ENCODE assay signal across 1 cellular context in the genomic region with DNA sequence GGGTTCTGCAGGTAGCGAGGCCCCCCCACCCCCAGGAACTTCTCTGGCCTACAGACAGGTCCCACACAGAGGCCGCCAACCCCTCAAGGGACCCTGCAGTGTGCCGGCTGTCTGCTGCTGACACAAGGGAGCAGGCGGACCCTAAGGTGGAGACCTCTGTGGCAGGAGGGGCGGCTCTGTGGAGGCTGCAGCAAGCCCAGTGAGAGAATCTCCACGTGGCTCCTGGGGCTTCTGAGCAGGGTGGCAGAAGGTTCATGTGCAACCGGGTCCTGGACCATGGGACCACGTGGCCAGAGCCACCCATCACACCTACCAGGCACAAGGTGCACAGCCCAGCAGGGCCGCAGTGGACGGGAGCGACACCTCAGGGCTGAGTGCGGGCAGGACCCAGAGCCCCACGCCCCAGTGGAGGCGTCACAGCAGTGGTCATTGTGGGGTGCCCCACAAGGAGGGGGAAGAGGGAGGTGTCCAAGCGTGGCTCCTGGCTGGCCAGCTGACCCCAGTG.
A peak's percentile ranks its signal among the peaks of the same experiment; 100 is the strongest.
TF ChIP-seq lines count a peak whose summit lies in the region.

No MANE protein-coding gene starts in this region.

TF ChIP-seq in HepG2, 621 proteins besides CTCF, POLR2A, EP300 and RAD21 (continues in another document):
- TF ChIP-seq NFE2L2 (IDR thresholded peaks at IDR 0.05; ENCODE audit: low read length) (no peak), POLR2AphosphoS5 (IDR thresholded peaks at IDR 0.05; ENCODE audit: low read depth, low read length) (0 out of 2 replicates have a peak, but pooled peaks have one; percentile 1), NFIB (CRISPR knock-in tag; IDR thresholded peaks at IDR 0.05; ENCODE audit: borderline replicate concordance) (0 out of 2 replicates have a peak, but pooled peaks have one; percentile 54), ZNF33A (CRISPR knock-in tag; IDR thresholded peaks at IDR 0.05; ENCODE audit: borderline replicate concordance) (no peak), NAIF1 (CRISPR knock-in tag; IDR thresholded peaks at IDR 0.05; ENCODE audit: borderline replicate concordance) (no peak), SRF (IDR thresholded peaks at IDR 0.05; ENCODE audit: low read depth, low read length) (no peak), CAMTA2 (CRISPR knock-in tag; IDR thresholded peaks at IDR 0.05; ENCODE audit: borderline replicate concordance) (no peak), ZNF224 (CRISPR knock-in tag; IDR thresholded peaks at IDR 0.05) (no peak), GPN1 (CRISPR knock-in tag; IDR thresholded peaks at IDR 0.05; ENCODE audit: borderline replicate concordance) (no peak), ZIK1 (CRISPR knock-in tag; IDR thresholded peaks at IDR 0.05; ENCODE audit: borderline replicate concordance, low read depth) (no peak), MTF1 (CRISPR knock-in tag; IDR thresholded peaks at IDR 0.05) (no peak), JUND (CRISPR knock-in tag; IDR thresholded peaks at IDR 0.05) (no peak), AKAP8 (CRISPR knock-in tag; IDR thresholded peaks at IDR 0.05) (no peak; the same call in 1 of the 2 replicates), RBFOX2 (IDR thresholded peaks at IDR 0.05; ENCODE audit: low read depth, low read length) (peak; percentile 90), ZNF367 (CRISPR knock-in tag; IDR thresholded peaks at IDR 0.05; ENCODE audit: borderline replicate concordance) (no peak), NCOA2 (CRISPR knock-in tag; IDR thresholded peaks at IDR 0.05) (no peak), RARG (CRISPR knock-in tag; IDR thresholded peaks at IDR 0.05; ENCODE audit: low read depth) (no peak), RBM22 (optimal IDR thresholded peaks at IDR 0.05; ENCODE audit: low read length) (no peak), IRX3 (CRISPR knock-in tag; IDR thresholded peaks at IDR 0.05; ENCODE audit: borderline replicate concordance, low read depth) (no peak), ZFP36L1 (CRISPR knock-in tag; IDR thresholded peaks at IDR 0.05) (no peak), ELF3 (CRISPR knock-in tag; IDR thresholded peaks at IDR 0.05) (no peak), ZNF121 (CRISPR knock-in tag; IDR thresholded peaks at IDR 0.05) (no peak), CREB1 (IDR thresholded peaks at IDR 0.05) (no peak), CREB1 (CRISPR knock-in tag; IDR thresholded peaks at IDR 0.05) (no peak), ZNF253 (CRISPR knock-in tag; IDR thresholded peaks at IDR 0.05; ENCODE audit: borderline replicate concordance) (no peak), HNRNPL (IDR thresholded peaks at IDR 0.05; ENCODE audit: low read depth, low read length) (0 out of 2 replicates have a peak, but pooled peaks have one; percentile 25), KLF16 (CRISPR knock-in tag; IDR thresholded peaks at IDR 0.05) (no peak), POLR2G (IDR thresholded peaks at IDR 0.05; ENCODE audit: low read depth, low read length) (0 out of 2 replicates have a peak, but pooled peaks have one; percentile 24), KMT2A (CRISPR knock-in tag; IDR thresholded peaks at IDR 0.05) (no peak), ZNF589 (CRISPR knock-in tag; conservative IDR thresholded peaks at IDR 0.05) (no peak)
- TF ChIP-seq, protein P1, sequence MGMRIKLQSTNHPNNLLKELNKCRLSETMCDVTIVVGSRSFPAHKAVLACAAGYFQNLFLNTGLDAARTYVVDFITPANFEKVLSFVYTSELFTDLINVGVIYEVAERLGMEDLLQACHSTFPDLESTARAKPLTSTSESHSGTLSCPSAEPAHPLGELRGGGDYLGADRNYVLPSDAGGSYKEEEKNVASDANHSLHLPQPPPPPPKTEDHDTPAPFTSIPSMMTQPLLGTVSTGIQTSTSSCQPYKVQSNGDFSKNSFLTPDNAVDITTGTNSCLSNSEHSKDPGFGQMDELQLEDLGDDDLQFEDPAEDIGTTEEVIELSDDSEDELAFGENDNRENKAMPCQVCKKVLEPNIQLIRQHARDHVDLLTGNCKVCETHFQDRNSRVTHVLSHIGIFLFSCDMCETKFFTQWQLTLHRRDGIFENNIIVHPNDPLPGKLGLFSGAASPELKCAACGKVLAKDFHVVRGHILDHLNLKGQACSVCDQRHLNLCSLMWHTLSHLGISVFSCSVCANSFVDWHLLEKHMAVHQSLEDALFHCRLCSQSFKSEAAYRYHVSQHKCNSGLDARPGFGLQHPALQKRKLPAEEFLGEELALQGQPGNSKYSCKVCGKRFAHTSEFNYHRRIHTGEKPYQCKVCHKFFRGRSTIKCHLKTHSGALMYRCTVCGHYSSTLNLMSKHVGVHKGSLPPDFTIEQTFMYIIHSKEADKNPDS (CRISPR knock-in tag; IDR thresholded peaks at IDR 0.05) = 0 out of 2 replicates have a peak, but pooled peaks have one; percentile 35
- TF ChIP-seq, protein P2, sequence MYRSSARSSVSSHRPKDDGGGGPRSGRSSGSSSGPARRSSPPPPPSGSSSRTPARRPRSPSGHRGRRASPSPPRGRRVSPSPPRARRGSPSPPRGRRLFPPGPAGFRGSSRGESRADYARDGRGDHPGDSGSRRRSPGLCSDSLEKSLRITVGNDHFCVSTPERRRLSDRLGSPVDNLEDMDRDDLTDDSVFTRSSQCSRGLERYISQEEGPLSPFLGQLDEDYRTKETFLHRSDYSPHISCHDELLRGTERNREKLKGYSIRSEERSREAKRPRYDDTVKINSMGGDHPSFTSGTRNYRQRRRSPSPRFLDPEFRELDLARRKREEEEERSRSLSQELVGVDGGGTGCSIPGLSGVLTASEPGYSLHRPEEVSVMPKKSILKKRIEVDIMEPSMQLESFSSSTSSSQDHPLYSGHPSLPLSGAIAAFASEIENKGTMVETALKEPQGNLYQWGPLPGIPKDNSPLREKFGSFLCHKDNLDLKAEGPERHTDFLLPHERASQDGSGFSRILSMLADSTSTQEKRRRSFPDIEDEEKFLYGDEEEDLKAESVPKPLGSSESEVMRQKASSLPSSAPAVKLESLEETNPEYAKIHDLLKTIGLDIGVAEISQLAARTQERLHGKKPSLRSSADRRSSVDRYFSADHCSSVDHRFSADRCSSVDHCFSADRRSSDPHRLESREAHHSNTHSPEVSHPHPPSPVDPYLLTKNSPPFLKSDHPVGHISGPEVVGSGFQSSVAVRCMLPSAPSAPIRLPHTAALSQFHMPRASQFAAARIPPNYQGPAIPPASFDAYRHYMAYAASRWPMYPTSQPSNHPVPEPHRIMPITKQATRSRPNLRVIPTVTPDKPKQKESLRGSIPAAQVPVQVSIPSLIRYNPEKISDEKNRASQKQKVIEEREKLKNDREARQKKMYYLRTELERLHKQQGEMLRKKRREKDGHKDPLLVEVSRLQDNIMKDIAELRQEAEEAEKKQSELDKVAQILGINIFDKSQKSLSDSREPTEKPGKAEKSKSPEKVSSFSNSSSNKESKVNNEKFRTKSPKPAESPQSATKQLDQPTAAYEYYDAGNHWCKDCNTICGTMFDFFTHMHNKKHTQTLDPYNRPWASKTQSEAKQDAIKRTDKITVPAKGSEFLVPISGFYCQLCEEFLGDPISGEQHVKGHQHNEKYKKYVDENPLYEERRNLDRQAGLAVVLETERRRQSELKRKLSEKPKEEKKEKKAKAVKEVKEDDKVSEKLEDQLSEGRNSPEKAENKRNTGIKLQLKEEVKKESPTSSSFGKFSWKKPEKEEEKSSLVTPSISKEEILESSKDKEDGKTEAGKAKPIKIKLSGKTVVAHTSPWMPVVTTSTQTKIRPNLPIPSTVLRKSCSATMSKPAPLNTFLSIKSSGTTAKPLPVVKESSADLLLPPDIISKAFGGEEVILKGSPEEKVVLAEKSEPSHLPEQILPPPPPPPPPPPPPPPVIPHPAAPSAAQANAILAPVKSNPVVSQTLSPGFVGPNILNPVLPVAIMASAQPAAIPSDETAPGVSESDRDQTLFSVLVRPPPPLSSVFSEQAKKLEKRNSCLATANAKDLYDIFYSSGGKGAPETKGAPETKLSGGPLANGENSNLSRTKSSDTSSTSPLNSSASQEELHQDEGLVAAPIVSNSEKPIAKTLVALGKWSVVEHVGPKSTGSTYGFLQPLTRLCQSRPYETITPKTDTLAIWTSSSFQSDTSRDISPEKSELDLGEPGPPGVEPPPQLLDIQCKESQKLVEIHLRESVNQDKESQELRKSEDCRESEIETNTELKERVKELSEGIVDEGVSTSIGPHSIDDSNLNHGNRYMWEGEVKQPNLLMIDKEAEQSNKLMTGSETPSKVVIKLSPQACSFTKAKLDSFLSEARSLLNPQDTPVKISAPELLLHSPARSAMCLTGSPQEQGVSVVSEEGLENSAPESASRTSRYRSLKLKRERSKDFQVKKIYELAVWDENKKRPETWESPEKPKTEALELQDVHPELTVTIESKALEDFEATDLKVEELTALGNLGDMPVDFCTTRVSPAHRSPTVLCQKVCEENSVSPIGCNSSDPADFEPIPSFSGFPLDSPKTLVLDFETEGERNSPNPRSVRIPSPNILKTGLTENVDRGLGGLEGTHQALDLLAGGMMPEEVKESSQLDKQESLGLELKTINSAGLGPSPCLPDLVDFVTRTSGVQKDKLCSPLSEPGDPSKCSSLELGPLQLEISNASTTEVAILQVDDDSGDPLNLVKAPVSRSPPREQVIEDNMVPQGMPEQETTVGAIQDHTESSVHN (CRISPR knock-in tag; IDR thresholded peaks at IDR 0.05) = no peak
- TF ChIP-seq, protein P3, sequence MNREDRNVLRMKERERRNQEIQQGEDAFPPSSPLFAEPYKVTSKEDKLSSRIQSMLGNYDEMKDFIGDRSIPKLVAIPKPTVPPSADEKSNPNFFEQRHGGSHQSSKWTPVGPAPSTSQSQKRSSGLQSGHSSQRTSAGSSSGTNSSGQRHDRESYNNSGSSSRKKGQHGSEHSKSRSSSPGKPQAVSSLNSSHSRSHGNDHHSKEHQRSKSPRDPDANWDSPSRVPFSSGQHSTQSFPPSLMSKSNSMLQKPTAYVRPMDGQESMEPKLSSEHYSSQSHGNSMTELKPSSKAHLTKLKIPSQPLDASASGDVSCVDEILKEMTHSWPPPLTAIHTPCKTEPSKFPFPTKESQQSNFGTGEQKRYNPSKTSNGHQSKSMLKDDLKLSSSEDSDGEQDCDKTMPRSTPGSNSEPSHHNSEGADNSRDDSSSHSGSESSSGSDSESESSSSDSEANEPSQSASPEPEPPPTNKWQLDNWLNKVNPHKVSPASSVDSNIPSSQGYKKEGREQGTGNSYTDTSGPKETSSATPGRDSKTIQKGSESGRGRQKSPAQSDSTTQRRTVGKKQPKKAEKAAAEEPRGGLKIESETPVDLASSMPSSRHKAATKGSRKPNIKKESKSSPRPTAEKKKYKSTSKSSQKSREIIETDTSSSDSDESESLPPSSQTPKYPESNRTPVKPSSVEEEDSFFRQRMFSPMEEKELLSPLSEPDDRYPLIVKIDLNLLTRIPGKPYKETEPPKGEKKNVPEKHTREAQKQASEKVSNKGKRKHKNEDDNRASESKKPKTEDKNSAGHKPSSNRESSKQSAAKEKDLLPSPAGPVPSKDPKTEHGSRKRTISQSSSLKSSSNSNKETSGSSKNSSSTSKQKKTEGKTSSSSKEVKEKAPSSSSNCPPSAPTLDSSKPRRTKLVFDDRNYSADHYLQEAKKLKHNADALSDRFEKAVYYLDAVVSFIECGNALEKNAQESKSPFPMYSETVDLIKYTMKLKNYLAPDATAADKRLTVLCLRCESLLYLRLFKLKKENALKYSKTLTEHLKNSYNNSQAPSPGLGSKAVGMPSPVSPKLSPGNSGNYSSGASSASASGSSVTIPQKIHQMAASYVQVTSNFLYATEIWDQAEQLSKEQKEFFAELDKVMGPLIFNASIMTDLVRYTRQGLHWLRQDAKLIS (CRISPR knock-in tag; IDR thresholded peaks at IDR 0.05) = no peak
- TF ChIP-seq, protein P4, sequence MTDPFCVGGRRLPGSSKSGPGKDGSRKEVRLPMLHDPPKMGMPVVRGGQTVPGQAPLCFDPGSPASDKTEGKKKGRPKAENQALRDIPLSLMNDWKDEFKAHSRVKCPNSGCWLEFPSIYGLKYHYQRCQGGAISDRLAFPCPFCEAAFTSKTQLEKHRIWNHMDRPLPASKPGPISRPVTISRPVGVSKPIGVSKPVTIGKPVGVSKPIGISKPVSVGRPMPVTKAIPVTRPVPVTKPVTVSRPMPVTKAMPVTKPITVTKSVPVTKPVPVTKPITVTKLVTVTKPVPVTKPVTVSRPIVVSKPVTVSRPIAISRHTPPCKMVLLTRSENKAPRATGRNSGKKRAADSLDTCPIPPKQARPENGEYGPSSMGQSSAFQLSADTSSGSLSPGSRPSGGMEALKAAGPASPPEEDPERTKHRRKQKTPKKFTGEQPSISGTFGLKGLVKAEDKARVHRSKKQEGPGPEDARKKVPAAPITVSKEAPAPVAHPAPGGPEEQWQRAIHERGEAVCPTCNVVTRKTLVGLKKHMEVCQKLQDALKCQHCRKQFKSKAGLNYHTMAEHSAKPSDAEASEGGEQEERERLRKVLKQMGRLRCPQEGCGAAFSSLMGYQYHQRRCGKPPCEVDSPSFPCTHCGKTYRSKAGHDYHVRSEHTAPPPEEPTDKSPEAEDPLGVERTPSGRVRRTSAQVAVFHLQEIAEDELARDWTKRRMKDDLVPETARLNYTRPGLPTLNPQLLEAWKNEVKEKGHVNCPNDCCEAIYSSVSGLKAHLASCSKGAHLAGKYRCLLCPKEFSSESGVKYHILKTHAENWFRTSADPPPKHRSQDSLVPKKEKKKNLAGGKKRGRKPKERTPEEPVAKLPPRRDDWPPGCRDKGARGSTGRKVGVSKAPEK (CRISPR knock-in tag; IDR thresholded peaks at IDR 0.05; ENCODE audit: borderline replicate concordance) = 0 out of 2 replicates have a peak, but pooled peaks have one; percentile 20
- TF ChIP-seq, protein P5, sequence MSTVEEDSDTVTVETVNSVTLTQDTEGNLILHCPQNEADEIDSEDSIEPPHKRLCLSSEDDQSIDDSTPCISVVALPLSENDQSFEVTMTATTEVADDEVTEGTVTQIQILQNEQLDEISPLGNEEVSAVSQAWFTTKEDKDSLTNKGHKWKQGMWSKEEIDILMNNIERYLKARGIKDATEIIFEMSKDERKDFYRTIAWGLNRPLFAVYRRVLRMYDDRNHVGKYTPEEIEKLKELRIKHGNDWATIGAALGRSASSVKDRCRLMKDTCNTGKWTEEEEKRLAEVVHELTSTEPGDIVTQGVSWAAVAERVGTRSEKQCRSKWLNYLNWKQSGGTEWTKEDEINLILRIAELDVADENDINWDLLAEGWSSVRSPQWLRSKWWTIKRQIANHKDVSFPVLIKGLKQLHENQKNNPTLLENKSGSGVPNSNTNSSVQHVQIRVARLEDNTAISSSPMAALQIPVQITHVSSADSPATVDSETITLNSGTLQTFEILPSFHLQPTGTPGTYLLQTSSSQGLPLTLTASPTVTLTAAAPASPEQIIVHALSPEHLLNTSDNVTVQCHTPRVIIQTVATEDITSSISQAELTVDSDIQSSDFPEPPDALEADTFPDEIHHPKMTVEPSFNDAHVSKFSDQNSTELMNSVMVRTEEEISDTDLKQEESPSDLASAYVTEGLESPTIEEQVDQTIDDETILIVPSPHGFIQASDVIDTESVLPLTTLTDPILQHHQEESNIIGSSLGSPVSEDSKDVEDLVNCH (CRISPR knock-in tag; IDR thresholded peaks at IDR 0.05) = no peak
- TF ChIP-seq, protein P6, sequence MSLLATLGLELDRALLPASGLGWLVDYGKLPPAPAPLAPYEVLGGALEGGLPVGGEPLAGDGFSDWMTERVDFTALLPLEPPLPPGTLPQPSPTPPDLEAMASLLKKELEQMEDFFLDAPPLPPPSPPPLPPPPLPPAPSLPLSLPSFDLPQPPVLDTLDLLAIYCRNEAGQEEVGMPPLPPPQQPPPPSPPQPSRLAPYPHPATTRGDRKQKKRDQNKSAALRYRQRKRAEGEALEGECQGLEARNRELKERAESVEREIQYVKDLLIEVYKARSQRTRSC (CRISPR knock-in tag; IDR thresholded peaks at IDR 0.05; ENCODE audit: low read depth) = no peak
